Comparison of ENCODE assay signal across 31 cellular contexts in genomic region chr13:62142048-62142447, GRCh38.
"Had no signal": no experiment of that assay in that cellular context is flagged by ENCODE, and none has a peak within 500 bp of the region (broad histone marks: within the 10 kb centered on the region; RNA-seq: fewer than 3 reads in every experiment).

No MANE protein-coding gene starts in this region.

- DNase-seq: activated B cell treated with CpG ODN at 0.5 μM for 24 hours; activated CD4-positive, alpha-beta memory T cell treated with anti-CD3 and anti-CD28 coated beads for 36 hours; activated CD4-positive, alpha-beta T cell treated with anti-CD3 and anti-CD28 coated beads for 4 hours; activated CD4-positive, alpha-beta T cell treated with anti-CD3 and anti-CD28 coated beads, Interleukin-2, amount 10 ng/mL, durations not matched to agents 24 days and 14 days; activated CD4-positive, alpha-beta T cell treated with anti-CD3 and anti-CD28 coated beads, Interleukin-2, amount 50 U/mL, for 1 hour; activated CD4-positive, alpha-beta T cell treated with anti-CD3 and anti-CD28 coated beads, Interleukin-2, amount 50 U/mL, for 4 hours; activated CD4-positive, CD25-positive, alpha-beta regulatory T cell treated with anti-CD3 and anti-CD28 coated beads, Interleukin-2, amount 50 U/mL, for 72 hours; activated CD8-positive, alpha-beta memory T cell treated with anti-CD3 and anti-CD28 coated beads, Interleukin-2, amount 50 U/mL, for 4 hours; activated CD8-positive, alpha-beta T cell treated with anti-CD3 and anti-CD28 coated beads for 36 hours; activated effector memory CD4-positive, alpha-beta T cell treated with anti-CD3 and anti-CD28 coated beads, Interleukin-2, amount 50 U/mL, for 16 hours; activated gamma-delta T cell treated with Interleukin-2 at 50 U/mL for 16 hours; activated naive CD4-positive, alpha-beta T cell; activated naive CD4-positive, alpha-beta T cell treated with anti-CD3 and anti-CD28 coated beads for 36 hours; activated naive CD4-positive, alpha-beta T cell treated with anti-CD3 and anti-CD28 coated beads, Interleukin-2, amount 50 U/mL, for 16 hours; activated naive CD8-positive, alpha-beta T cell treated with anti-CD3 and anti-CD28 coated beads for 36 hours; activated T-cell treated with anti-CD3 and anti-CD28 coated beads for 4 hours; activated T-cell treated with anti-CD3 and anti-CD28 coated beads, Interleukin-2, amount 50 U/mL, for 1 hour; activated T-cell treated with anti-CD3 and anti-CD28 coated beads, Interleukin-2, amount 50 U/mL, for 4 hours; activated T-cell treated with anti-CD3 and anti-CD28 coated beads, Interleukin-2, amount 50 U/mL, for 72 hours; adrenal gland; amniotic stem cell; aorta; body of pancreas; brain microvascular endothelial cell; central memory CD4-positive, alpha-beta T cell; T-helper 2 cell; T-helper 9 cell had no signal

- H3K27me3 ChIP-seq: adrenal gland, body of pancreas, brain microvascular endothelial cell, breast epithelium had no signal

- H3K4me3 ChIP-seq: adrenal gland, body of pancreas, breast epithelium had no signal

- H3K36me3 ChIP-seq: adrenal gland, brain microvascular endothelial cell, breast epithelium had no signal

- H3K4me1 ChIP-seq: adrenal gland, body of pancreas, breast epithelium had no signal

- H3K9me3 ChIP-seq: adrenal gland, body of pancreas had no signal

- FAIRE-seq: astrocyte, TTC549 had no signal

- H3K27ac ChIP-seq: adrenal gland, body of pancreas, brain microvascular endothelial cell, breast epithelium, VCaP had no signal
